In the genomic region with DNA sequence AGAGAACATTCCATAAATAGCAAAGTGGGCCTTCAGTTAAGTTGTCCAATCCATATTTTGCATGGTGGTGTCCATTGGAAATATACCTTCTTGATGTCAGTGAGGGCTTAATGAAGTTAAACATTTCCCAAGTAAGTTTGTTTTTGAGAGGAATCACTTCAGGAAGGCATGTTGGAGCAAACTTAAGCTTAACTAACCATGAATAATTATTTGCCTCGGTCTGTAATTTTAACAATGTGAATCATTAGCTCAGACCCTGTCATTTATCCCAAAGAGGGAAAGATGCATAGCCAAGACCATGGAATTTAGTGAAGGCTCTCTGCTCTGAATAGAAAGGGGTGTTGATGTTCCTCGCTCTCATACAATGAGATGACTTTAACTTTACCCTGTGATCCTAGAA, we compare ENCODE assay signal across 11 cellular contexts.
"Had no signal": no experiment of that assay in that cellular context is flagged by ENCODE, and none has a peak within 500 bp of the region (broad histone marks: within the 10 kb centered on the region; RNA-seq: fewer than 3 reads in every experiment).

No MANE protein-coding gene starts in this region.

- DNase-seq: activated CD4-positive, alpha-beta T cell treated with anti-CD3 and anti-CD28 coated beads, Interleukin-2, amount 50 U/mL, for 1 hour; activated naive CD4-positive, alpha-beta T cell treated with Interleukin-2 at 50 U/mL for 16 hours; endodermal cell; spleen; SW 1271 had no signal

- FAIRE-seq: keratinocyte had no signal

- H3K36me3 ChIP-seq: breast epithelium, gastroesophageal sphincter, spleen, tibial nerve, vagina had no signal

- H3K27me3 ChIP-seq: breast epithelium, gastroesophageal sphincter, spleen, tibial nerve, vagina had no signal

- H3K9me3 ChIP-seq: breast epithelium, gastroesophageal sphincter, spleen, tibial nerve, vagina had no signal

- H3K27ac Mint-ChIP-seq: activated T-helper 17 cell treated with anti-CD3 and anti-CD28 coated beads, Interleukin-2, amount 50 U/mL, for 72 hours had no signal

- H3K4me3 Mint-ChIP-seq: activated T-helper 17 cell treated with anti-CD3 and anti-CD28 coated beads, Interleukin-2, amount 50 U/mL, for 72 hours; endodermal cell had no signal

- H3K4me3 ChIP-seq: breast epithelium, gastroesophageal sphincter, spleen, tibial nerve, vagina had no signal

- H3K9me3 Mint-ChIP-seq: activated T-helper 17 cell treated with anti-CD3 and anti-CD28 coated beads, Interleukin-2, amount 50 U/mL, for 72 hours; endodermal cell had no signal

- ATAC-seq: activated T-helper 17 cell treated with anti-CD3 and anti-CD28 coated beads, Interleukin-2, amount 50 U/mL, for 72 hours had no signal

- H3K27me3 Mint-ChIP-seq: activated T-helper 17 cell treated with anti-CD3 and anti-CD28 coated beads, Interleukin-2, amount 50 U/mL, for 72 hours had no signal

- H3K4me1 Mint-ChIP-seq: activated T-helper 17 cell treated with anti-CD3 and anti-CD28 coated beads, Interleukin-2, amount 50 U/mL, for 72 hours had no signal
